Comparison of ENCODE assay signal across 25 cellular contexts in the genomic region with DNA sequence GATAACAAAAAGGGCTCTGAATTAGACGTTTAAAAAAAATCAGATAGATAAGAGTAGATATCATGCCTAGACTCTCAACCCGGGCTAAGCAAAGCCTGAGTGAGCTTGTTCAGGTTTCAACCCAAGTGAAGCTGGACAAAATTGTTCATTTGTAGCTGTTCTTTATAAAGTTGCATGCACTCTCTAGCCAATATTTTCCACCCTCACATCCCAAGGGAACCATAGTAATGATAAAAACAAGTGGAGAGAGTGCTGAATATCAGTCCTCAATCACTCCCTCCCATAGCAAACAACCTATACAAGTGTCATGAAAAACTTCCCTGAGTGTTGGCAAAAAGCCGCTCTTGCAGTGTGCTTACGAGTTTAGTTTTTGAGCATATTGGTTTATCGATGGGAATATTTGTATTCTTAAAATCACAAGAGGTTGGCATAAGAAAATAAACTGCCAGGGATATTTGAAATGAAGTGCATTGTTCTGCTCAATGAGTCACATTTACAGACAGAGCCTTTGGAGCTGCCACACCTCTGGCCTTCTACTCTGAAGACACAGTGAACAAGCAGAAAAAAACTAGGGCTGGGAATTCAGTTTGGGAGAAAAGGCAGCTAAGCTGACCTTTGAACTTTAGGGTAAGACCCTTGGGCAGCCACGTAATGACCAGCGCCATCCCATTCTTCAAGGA. TPM values are rescaled to one million over a fixed set of nuclear protein-coding genes. Genes with fewer than 3 reads are reported as not detected.
DNase-seq lines count a peak whose midpoint lies in the region; ATAC-seq and TF ChIP-seq lines count a peak whose summit lies in the region.
"Had no signal": no experiment of that assay in that cellular context is flagged by ENCODE, and none has a peak within 500 bp of the region (broad histone marks: within the 10 kb centered on the region; RNA-seq: fewer than 3 reads in every experiment).

No MANE protein-coding gene starts in this region.

- no peak overlapping the region for H3K27ac ChIP-seq in GM23338 (ENCODE audit: low read depth)
- H3K27ac ChIP-seq: Peyer's patch, right lobe of liver, SJSA1 had no signal

- H3K79me2 ChIP-seq in GM23338 (replicated peaks; ENCODE audit: insufficient read depth), result no peaks in the 10 kb centered on the region

- H3K4me1 Mint-ChIP-seq in GM23338, result peaks cover 9% of the 10 kb centered on the region; the same call in 2 of the 3 replicates

- H3K4me1 ChIP-seq in GM23338 (ENCODE audit: insufficient read depth) (no peaks in the 10 kb centered on the region), adipocyte (ENCODE audit: control insufficient read depth, insufficient read depth, low read length) (peaks cover 35% of the 10 kb centered on the region), mucosa of descending colon (ENCODE audit: low read depth) (no peaks in the 10 kb centered on the region)
- H3K4me1 ChIP-seq: HAP-1, Peyer's patch, right lobe of liver had no signal

- DNase-seq in GM23338 (ENCODE audit: low spot score) (no peak), adipocyte (ENCODE audit: low read depth) (peak; percentile 38), mucosa of descending colon (no peak), T1000 (lab: John Stamatoyannopoulos, UW) (no peak), NCI-H146 treated with DMSO at 0.1 percent for 48 hours (lab: John Stamatoyannopoulos, UW; ENCODE audit: unreplicated experiment) (no peak)
- DNase-seq: activated CD4-positive, alpha-beta memory T cell treated with anti-CD3 and anti-CD28 coated beads for 36 hours; activated effector memory CD4-positive, alpha-beta T cell treated with Interleukin-2 at 50 U/mL for 16 hours; activated naive CD8-positive, alpha-beta T cell treated with anti-CD3 and anti-CD28 coated beads, Interleukin-2, amount 50 U/mL, for 24 hours; MM.1S; NCI-H1417 treated with DMSO at 0.1 percent for 48 hours; NCI-H2107; NCI-H510A; NK-92 treated with Interleukin-12 subunit alpha and Interleukin-12 subunit beta, amount 100 ng/mL, for 24 hours; occipital lobe; Peyer's patch; right lobe of liver had no signal

- peak overlapping the region; percentile 34; the same call in 1 of the 2 replicates for H2AFZ ChIP-seq in GM23338

- H3K9ac ChIP-seq in adipocyte (ENCODE audit: low read length), result no peak overlapping the region

- TF ChIP-seq CTCF in GM23338 (conservative IDR thresholded peaks at IDR 0.05; ENCODE audit: low read depth in 2 of 2), result no peak
- no peak for TF ChIP-seq CTCF in mucosa of descending colon (IDR thresholded peaks at IDR 0.05)

- no peak overlapping the region for H3K27ac Mint-ChIP-seq in GM23338
- H3K27ac Mint-ChIP-seq: activated CD4-positive, alpha-beta memory T cell treated with anti-CD3 and anti-CD28 coated beads for 36 hours; activated naive CD8-positive, alpha-beta T cell treated with anti-CD3 and anti-CD28 coated beads, Interleukin-2, amount 50 U/mL, for 24 hours; memory B cell had no signal

- no peaks in the 10 kb centered on the region for H4K20me1 ChIP-seq in GM23338 (replicated peaks; ENCODE audit: insufficient read depth)

- intact Hi-C loops in mucosa of descending colon (cut with DNase I, micrococcal nuclease), result no loop called here

- ATAC-seq in GM23338, result no peak
- peak; percentile 65 for ATAC-seq in esophagus mucosa
- peak; percentile 83 for ATAC-seq in mucosa of descending colon
- ATAC-seq in GM21367 (IDR thresholded peaks at IDR 0.05; ENCODE audit: unreplicated experiment), result no peak
- ATAC-seq in GM21447 (IDR thresholded peaks at IDR 0.05; ENCODE audit: unreplicated experiment), result no peak
- ATAC-seq: activated naive CD8-positive, alpha-beta T cell treated with anti-CD3 and anti-CD28 coated beads, Interleukin-2, amount 50 U/mL, for 24 hours; right lobe of liver had no signal

- H3F3A ChIP-seq in GM23338 (replicated peaks; ENCODE audit: low read depth), result no peaks in the 10 kb centered on the region

- no peaks in the 10 kb centered on the region for H3K36me3 Mint-ChIP-seq in GM23338 (ENCODE audit: low read depth)
- H3K36me3 Mint-ChIP-seq: activated CD4-positive, alpha-beta memory T cell treated with anti-CD3 and anti-CD28 coated beads for 36 hours; memory B cell had no signal

- H3K9me2 ChIP-seq in GM23338 (ENCODE audit: insufficient read depth), result no peaks in the 10 kb centered on the region

- H3K4me3 Mint-ChIP-seq in GM23338, result no peak overlapping the region
- H3K4me3 Mint-ChIP-seq: activated CD4-positive, alpha-beta memory T cell treated with anti-CD3 and anti-CD28 coated beads for 36 hours; activated naive CD8-positive, alpha-beta T cell treated with anti-CD3 and anti-CD28 coated beads, Interleukin-2, amount 50 U/mL, for 24 hours; memory B cell had no signal

- H3K4me3 ChIP-seq in GM23338 (no peak overlapping the region), adipocyte (ENCODE audit: low read length) (no peak overlapping the region), mucosa of descending colon (no peak overlapping the region)
- H3K4me3 ChIP-seq: HAP-1, Peyer's patch, right lobe of liver, SJSA1 had no signal

- H3K9me3 Mint-ChIP-seq in GM23338, result no peaks in the 10 kb centered on the region
- H3K9me3 Mint-ChIP-seq: activated CD4-positive, alpha-beta memory T cell treated with anti-CD3 and anti-CD28 coated beads for 36 hours; activated naive CD8-positive, alpha-beta T cell treated with anti-CD3 and anti-CD28 coated beads, Interleukin-2, amount 50 U/mL, for 24 hours; memory B cell had no signal

- no peak overlapping the region for H3K4me2 ChIP-seq in GM23338

- H3K36me3 ChIP-seq in GM23338 (ENCODE audit: insufficient read depth) (no peaks in the 10 kb centered on the region), adipocyte (ENCODE audit: control insufficient read depth, insufficient read depth, low read length, severe bottlenecking) (no peaks in the 10 kb centered on the region), mucosa of descending colon (ENCODE audit: low read depth) (no peaks in the 10 kb centered on the region)
- H3K36me3 ChIP-seq: HAP-1, Peyer's patch, right lobe of liver, SJSA1 had no signal

- H3K27me3 Mint-ChIP-seq in GM23338 (ENCODE audit: insufficient read depth, low read depth, poor library complexity), result no peaks in the 10 kb centered on the region

- H3K9me3 ChIP-seq in adipocyte (ENCODE audit: control insufficient read depth, low read length) (no peaks in the 10 kb centered on the region), mucosa of descending colon (no peaks in the 10 kb centered on the region)
- H3K9me3 ChIP-seq: HAP-1, Peyer's patch, right lobe of liver, SJSA1 had no signal

- no peaks in the 10 kb centered on the region for H3K27me3 ChIP-seq in GM23338 (ENCODE audit: insufficient read depth)
- no peaks in the 10 kb centered on the region for H3K27me3 ChIP-seq in adipocyte (replicated peaks; ENCODE audit: control insufficient read depth, insufficient read depth, low read length)
- H3K27me3 ChIP-seq: Peyer's patch, right lobe of liver, SJSA1 had no signal

TF ChIP-seq in GM23338, 12 proteins besides CTCF, POLR2A, EP300 and RAD21 (continues in another document):
- no peak for TF ChIP-seq ZNF114 (CRISPR knock-in tag; IDR thresholded peaks at IDR 0.05)
- TF ChIP-seq ZNF331 (CRISPR knock-in tag; IDR thresholded peaks at IDR 0.05; ENCODE audit: low read depth), result no peak
- TF ChIP-seq JUNB (IDR thresholded peaks at IDR 0.05; ENCODE audit: unreplicated experiment), result no peak
- TF ChIP-seq, protein P1, sequence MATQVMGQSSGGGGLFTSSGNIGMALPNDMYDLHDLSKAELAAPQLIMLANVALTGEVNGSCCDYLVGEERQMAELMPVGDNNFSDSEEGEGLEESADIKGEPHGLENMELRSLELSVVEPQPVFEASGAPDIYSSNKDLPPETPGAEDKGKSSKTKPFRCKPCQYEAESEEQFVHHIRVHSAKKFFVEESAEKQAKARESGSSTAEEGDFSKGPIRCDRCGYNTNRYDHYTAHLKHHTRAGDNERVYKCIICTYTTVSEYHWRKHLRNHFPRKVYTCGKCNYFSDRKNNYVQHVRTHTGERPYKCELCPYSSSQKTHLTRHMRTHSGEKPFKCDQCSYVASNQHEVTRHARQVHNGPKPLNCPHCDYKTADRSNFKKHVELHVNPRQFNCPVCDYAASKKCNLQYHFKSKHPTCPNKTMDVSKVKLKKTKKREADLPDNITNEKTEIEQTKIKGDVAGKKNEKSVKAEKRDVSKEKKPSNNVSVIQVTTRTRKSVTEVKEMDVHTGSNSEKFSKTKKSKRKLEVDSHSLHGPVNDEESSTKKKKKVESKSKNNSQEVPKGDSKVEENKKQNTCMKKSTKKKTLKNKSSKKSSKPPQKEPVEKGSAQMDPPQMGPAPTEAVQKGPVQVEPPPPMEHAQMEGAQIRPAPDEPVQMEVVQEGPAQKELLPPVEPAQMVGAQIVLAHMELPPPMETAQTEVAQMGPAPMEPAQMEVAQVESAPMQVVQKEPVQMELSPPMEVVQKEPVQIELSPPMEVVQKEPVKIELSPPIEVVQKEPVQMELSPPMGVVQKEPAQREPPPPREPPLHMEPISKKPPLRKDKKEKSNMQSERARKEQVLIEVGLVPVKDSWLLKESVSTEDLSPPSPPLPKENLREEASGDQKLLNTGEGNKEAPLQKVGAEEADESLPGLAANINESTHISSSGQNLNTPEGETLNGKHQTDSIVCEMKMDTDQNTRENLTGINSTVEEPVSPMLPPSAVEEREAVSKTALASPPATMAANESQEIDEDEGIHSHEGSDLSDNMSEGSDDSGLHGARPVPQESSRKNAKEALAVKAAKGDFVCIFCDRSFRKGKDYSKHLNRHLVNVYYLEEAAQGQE (IDR thresholded peaks at IDR 0.05; ENCODE audit: unreplicated experiment), result no peak
- TF ChIP-seq, protein P2, sequence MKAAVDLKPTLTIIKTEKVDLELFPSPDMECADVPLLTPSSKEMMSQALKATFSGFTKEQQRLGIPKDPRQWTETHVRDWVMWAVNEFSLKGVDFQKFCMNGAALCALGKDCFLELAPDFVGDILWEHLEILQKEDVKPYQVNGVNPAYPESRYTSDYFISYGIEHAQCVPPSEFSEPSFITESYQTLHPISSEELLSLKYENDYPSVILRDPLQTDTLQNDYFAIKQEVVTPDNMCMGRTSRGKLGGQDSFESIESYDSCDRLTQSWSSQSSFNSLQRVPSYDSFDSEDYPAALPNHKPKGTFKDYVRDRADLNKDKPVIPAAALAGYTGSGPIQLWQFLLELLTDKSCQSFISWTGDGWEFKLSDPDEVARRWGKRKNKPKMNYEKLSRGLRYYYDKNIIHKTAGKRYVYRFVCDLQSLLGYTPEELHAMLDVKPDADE (IDR thresholded peaks at IDR 0.05), result no peak
- TF ChIP-seq NANOG (IDR thresholded peaks at IDR 0.05; ENCODE audit: borderline replicate concordance), result no peak

RNA-seq across cellular contexts. Expression of gene CLCA2, which starts 2.2 kb away (rescaled TPM):
- total RNA-seq in GM23338 (2014; rRNA removed; shearing (Covaris generic)), result not detected in 2 replicates
- not detected in 2 replicates for polyA plus RNA-seq in GM23338 (2016; fragmentation: Nextera tagmentation; extraction: Ambion mirVana)
- 357 TPM for total RNA-seq in esophagus mucosa
- 1 to 10 TPM in 2 of 3 donors, under 1 TPM in 1; 0.51 to 1.7 (median 1.0) TPM for total RNA-seq in mucosa of descending colon
- total RNA-seq: activated CD4-positive, alpha-beta memory T cell treated with anti-CD3 and anti-CD28 coated beads for 36 hours; cardiac septum; right lobe of liver; SJSA1; T-helper 1 cell treated with Interleukin-12 subunit alpha and Interleukin-12 subunit beta and Interleukin-4 antibody, amounts not matched to agents 30 ng/mL and 1 ng/mL, for 36 hours had no signal

RNA-seq across cellular contexts. Expression of gene ODF2L, which starts 25.6 kb away (rescaled TPM):
- 29.8 and 46.0 TPM in 2 replicates for total RNA-seq in GM23338 (2014; rRNA removed; shearing (Covaris generic))
- 48.1 and 51.5 TPM in 2 replicates for polyA plus RNA-seq in GM23338 (2016; fragmentation: Nextera tagmentation; extraction: Ambion mirVana)
- total RNA-seq in esophagus mucosa, result 23.0 TPM
- 10 to 100 TPM; 23.1 to 41.9 (median 40.8) TPM for total RNA-seq in mucosa of descending colon

RNA-seq across cellular contexts. Expression of gene CLCA1, which starts 47.0 kb away (rescaled TPM):
- total RNA-seq in GM23338 (2014; rRNA removed; shearing (Covaris generic)), result not detected in 2 replicates
- polyA plus RNA-seq in GM23338 (2016; fragmentation: Nextera tagmentation; extraction: Ambion mirVana), result not detected in 2 replicates
- 0.08 TPM for total RNA-seq in esophagus mucosa
- total RNA-seq in mucosa of descending colon, result 1,000 to 10,000 TPM in 2 of 3 donors, 100 to 1,000 TPM in 1; 438 to 1,288 (median 1,205) TPM
- total RNA-seq: activated CD4-positive, alpha-beta memory T cell treated with anti-CD3 and anti-CD28 coated beads for 36 hours; cardiac septum; dermis microvascular lymphatic vessel endothelial cell; right lobe of liver; SJSA1; T-helper 1 cell treated with Interleukin-12 subunit alpha and Interleukin-12 subunit beta and Interleukin-4 antibody, amounts not matched to agents 30 ng/mL and 1 ng/mL, for 36 hours had no signal

Comparison
In these comparisons a context has a peak if more than half of its experiments do, and no peak if none do; other contexts are left out.
1. ATAC-seq: peak in esophagus mucosa (single experiment) and mucosa of descending colon (single experiment); none in GM23338 (single experiment), GM21367 (single experiment) and GM21447 (single experiment).
2. RNA of gene CLCA2, which starts 2.2 kb away (total RNA-seq): 357 TPM in esophagus mucosa (single experiment); 0.51 to 1.7 TPM in mucosa of descending colon and not detected in GM23338; every median in the first group is over 100 times any median in the second.
3. RNA of gene CLCA1, which starts 47.0 kb away (total RNA-seq): 438 to 1,288 TPM in mucosa of descending colon; 0.08 TPM in esophagus mucosa (single experiment) and not detected in GM23338; every median in the first group is over 100 times any median in the second.